8 cellular contexts compared by ENCODE assay signal in the genomic region with DNA sequence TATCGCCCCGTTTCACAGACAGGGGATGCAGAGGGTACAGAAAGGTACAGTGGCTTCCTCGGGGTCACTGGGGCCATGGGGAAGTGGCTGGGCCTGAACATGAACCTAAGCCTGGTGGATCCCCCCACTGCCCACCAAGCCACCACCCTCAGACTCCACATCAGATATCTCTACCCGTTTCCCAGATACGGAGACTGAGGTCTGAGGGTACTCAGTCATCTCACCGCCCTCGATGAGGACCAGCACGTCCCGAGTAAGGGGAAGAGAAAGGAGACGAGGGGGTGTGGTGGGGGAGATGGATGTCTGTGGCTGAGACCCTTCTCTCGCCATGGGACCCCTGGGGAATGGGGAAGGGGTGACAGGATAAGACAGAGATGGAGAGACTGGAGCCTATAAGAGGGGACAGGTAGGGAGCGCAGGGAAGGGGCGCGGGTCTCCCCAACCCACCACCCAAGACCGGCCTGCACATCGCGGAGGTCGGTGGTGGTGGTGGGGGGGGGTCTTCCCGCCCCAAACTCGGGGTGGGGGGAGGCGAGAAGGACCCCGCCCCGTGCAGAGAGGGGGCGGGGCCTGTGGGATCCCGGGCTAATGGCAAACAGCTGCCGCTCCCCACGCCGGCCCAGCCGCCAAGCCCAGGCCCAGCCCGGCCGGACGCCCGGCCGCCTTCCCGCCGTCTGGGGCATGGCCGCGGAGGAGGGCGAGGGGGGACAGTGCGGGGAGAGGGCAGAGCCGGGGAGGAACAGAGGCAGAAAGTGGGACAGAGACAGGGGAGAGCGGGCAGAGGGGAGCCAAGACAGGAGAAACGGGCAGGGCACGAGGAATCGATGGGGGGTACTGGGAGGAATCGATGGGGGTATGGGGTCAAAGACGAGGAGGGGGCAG. TPM values are rescaled to one million over a fixed set of nuclear protein-coding genes. Genes with fewer than 3 reads are reported as not detected.
A peak's percentile ranks its signal among the peaks of the same experiment; 100 is the strongest.
DNase-seq lines count a peak whose midpoint lies in the region; ATAC-seq and TF ChIP-seq lines count a peak whose summit lies in the region.

No MANE protein-coding gene starts in this region.

- H2AFZ ChIP-seq in OCI-LY7 (ENCODE audit: low read length) (no peak overlapping the region), mesenchymal stem cell (ENCODE audit: low read depth, low read length) (no peak overlapping the region)

- DNase-seq in GM12864 (ENCODE audit: low read depth) (no peak), OCI-LY7 (ENCODE audit: low spot score) (peak; percentile 53), ecto neural progenitor cell (ENCODE audit: low spot score) (peak; percentile 64), mesenchymal stem cell (peak; percentile 48), uterus (peak; percentile 60 to 67), midbrain (lab: John Stamatoyannopoulos, UW) (no peak)

- H3K27me3 ChIP-seq in mesenchymal stem cell (ENCODE audit: control insufficient read depth in 1 of 2, insufficient read depth in 1 of 2, low read length in 2 of 2): no peaks in the 10 kb centered on the region
- no peaks in the 10 kb centered on the region for H3K27me3 ChIP-seq in uterus

- peak overlapping the region; percentile 74 to 95 for H3K23ac ChIP-seq in mesenchymal stem cell (ENCODE audit: low read length in 2 of 2)

- H4K20me1 ChIP-seq in OCI-LY7 (ENCODE audit: insufficient read depth, low read length): no peaks in the 10 kb centered on the region

- WGBS in mesenchymal stem cell: 16% methylated on average over 37 of the region's 47 CpGs

- peak overlapping the region; percentile 94 to 99 for H3K18ac ChIP-seq in mesenchymal stem cell (ENCODE audit: low read depth in 1 of 2, low read length in 2 of 2)

- TF ChIP-seq POLR2A in uterus (IDR thresholded peaks at IDR 0.05): no peak

- peak overlapping the region; percentile 11 for H2BK120ac ChIP-seq in mesenchymal stem cell (ENCODE audit: low read depth, low read length)

- POLR2A ChIA-PET in OCI-LY7 (lab: Charles Lee): no interaction called here

- H2BK12ac ChIP-seq in mesenchymal stem cell (ENCODE audit: low read length in 2 of 2): peak overlapping the region; percentile 53 to 97

- peak overlapping the region in 1 of 2 experiments; percentile 99 for H3K14ac ChIP-seq in mesenchymal stem cell (ENCODE audit: low read length in 2 of 2)

- H3K4me2 ChIP-seq in OCI-LY7 (ENCODE audit: low read length) (peak overlapping the region; percentile 99), mesenchymal stem cell (ENCODE audit: low read length, poor library complexity, severe bottlenecking) (peak overlapping the region; percentile 77)

- peak overlapping the region; percentile 57 for H3K4me3 ChIP-seq in GM12864 (ENCODE audit: low read depth, low read length)
- H3K4me3 ChIP-seq in OCI-LY7 (ENCODE audit: low read depth, low read length, poor library complexity, severe bottlenecking): peak overlapping the region; percentile 97
- H3K4me3 ChIP-seq in mesenchymal stem cell (ENCODE audit: insufficient read depth in 1 of 2, low read depth in 1 of 2, low read length in 2 of 2): peak overlapping the region; percentile 92 to 96
- peak overlapping the region; percentile 51 to 94 for H3K4me3 ChIP-seq in uterus

- ATAC-seq in HG03039 (IDR thresholded peaks at IDR 0.05; ENCODE audit: unreplicated experiment): no peak
- no peak for ATAC-seq in GM18907 (IDR thresholded peaks at IDR 0.05; ENCODE audit: unreplicated experiment)

- H4K8ac ChIP-seq in mesenchymal stem cell (ENCODE audit: low read length): peak overlapping the region; percentile 73

- H3K9me3 ChIP-seq in OCI-LY7 (ENCODE audit: low read length) (no peaks in the 10 kb centered on the region), mesenchymal stem cell (ENCODE audit: control insufficient read depth, low read length) (no peaks in the 10 kb centered on the region), uterus (no peaks in the 10 kb centered on the region)

- intact Hi-C loops in OCI-LY7 (cut with micrococcal nuclease; ENCODE audit: unreplicated experiment): loop anchor here (2.0 to 10.0 kb wide), 3 partner anchors 42 to 542 kb away; a partner anchor contains a TSS
- intact Hi-C loops in uterus (cut with DNase I; ENCODE audit: low total_unique reads): loop anchor here (5.0 kb wide), 1 partner anchor 34 kb away; no protein-coding TSS in a partner anchor

- H3K4me1 ChIP-seq in OCI-LY7 (ENCODE audit: insufficient read depth, low read length, poor library complexity, severe bottlenecking) (peaks cover 62% of the 10 kb centered on the region), mesenchymal stem cell (ENCODE audit: control insufficient read depth, insufficient read depth, low read depth, low read length) (peaks cover 34% of the 10 kb centered on the region), uterus (peaks cover 8 to 18% of the 10 kb centered on the region in 2 donors)

- CTCF ChIA-PET in OCI-LY7 (lab: Charles Lee; ENCODE audit: unreplicated experiment): no interaction called here

- BruUV-seq in OCI-LY7 (replicated peaks; lab: Mats Ljungman, UMichigan): TSS peak; percentile 52

- H3K36me3 ChIP-seq in OCI-LY7 (ENCODE audit: insufficient read depth, low read length) (peaks cover 33% of the 10 kb centered on the region), mesenchymal stem cell (ENCODE audit: control insufficient read depth in 1 of 2, insufficient read depth in 2 of 2, low read depth in 1 of 2, low read length in 2 of 2) (peaks cover 47 to 54% of the 10 kb centered on the region in 2 experiments), uterus (no peaks in the 10 kb centered on the region)

- H3K9me2 ChIP-seq in OCI-LY7 (ENCODE audit: insufficient read depth, low read length): no peaks in the 10 kb centered on the region

- peak overlapping the region; percentile 75 for H2BK15ac ChIP-seq in mesenchymal stem cell (ENCODE audit: low read depth, poor library complexity, severe bottlenecking)

- peaks cover 6% of the 10 kb centered on the region for H3K79me1 ChIP-seq in mesenchymal stem cell (replicated peaks; ENCODE audit: low read length, poor library complexity, severe bottlenecking)

- TF ChIP-seq CTCF in GM12864 (IDR thresholded peaks at IDR 0.05; ENCODE audit: low read depth, low read length, missing control alignments): no peak
- no peak for TF ChIP-seq CTCF in OCI-LY7 (conservative IDR thresholded peaks at IDR 0.05; ENCODE audit: low read length)
- TF ChIP-seq CTCF in uterus (IDR thresholded peaks at IDR 0.05): no peak

- H3K79me2 ChIP-seq in OCI-LY7 (ENCODE audit: insufficient read depth, low read depth, low read length): peaks cover 31% of the 10 kb centered on the region

- H4K91ac ChIP-seq in mesenchymal stem cell (ENCODE audit: low read length): peak overlapping the region; percentile 90

- peak overlapping the region; percentile 49 to 98 for H3K4ac ChIP-seq in mesenchymal stem cell (ENCODE audit: low read depth in 1 of 2, low read length in 2 of 2)

- H3K9ac ChIP-seq in mesenchymal stem cell (ENCODE audit: low read length): peak overlapping the region; percentile 94

- peak overlapping the region; percentile 78 for H2AK5ac ChIP-seq in mesenchymal stem cell (ENCODE audit: low read length, severe bottlenecking)

- H3K27ac ChIP-seq in OCI-LY7 (ENCODE audit: low read depth, low read length, poor library complexity, severe bottlenecking) (peak overlapping the region; percentile 95), mesenchymal stem cell (ENCODE audit: low read length, poor library complexity, severe bottlenecking) (peak overlapping the region; percentile 78), uterus (peak overlapping the region; percentile 98 to 99)

- peak overlapping the region; percentile 57 for H2BK5ac ChIP-seq in mesenchymal stem cell (ENCODE audit: low read depth, low read length, poor library complexity, severe bottlenecking)

RNA-seq across cellular contexts. Expression of a gene that starts 0.7 kb away (rescaled TPM):
- 135 and 186 TPM in 2 replicates for total RNA-seq in OCI-LY7 (2014; rRNA removed; shearing (Covaris generic))
- total RNA-seq in OCI-LY7 (2022): 174 TPM in 2 replicates
- 197 TPM for polyA plus RNA-seq in mesenchymal stem cell (2013, experiment 1 of 2)
- 192 TPM for polyA plus RNA-seq in mesenchymal stem cell (2013, experiment 2 of 2)
- 100 to 1,000 TPM; 326 to 762 (median 535) TPM for total RNA-seq in uterus

RNA-seq across cellular contexts. Expression of a gene that starts 41.1 kb away (rescaled TPM):
- 184 and 220 TPM in 2 replicates for total RNA-seq in OCI-LY7 (2014; rRNA removed; shearing (Covaris generic))
- total RNA-seq in OCI-LY7 (2022): 132 and 133 TPM in 2 replicates
- polyA plus RNA-seq in mesenchymal stem cell (2013, experiment 1 of 2): 3.2 TPM
- 3.0 TPM for polyA plus RNA-seq in mesenchymal stem cell (2013, experiment 2 of 2)
- total RNA-seq in uterus: 10 to 100 TPM in 1 of 4 donors, 1 to 10 TPM in 3; 1.8 to 21.8 (median 2.6) TPM

RNA-seq across cellular contexts. Expression of a gene that starts 42.8 kb away (rescaled TPM):
- not detected in 2 replicates for total RNA-seq in OCI-LY7 (2014; rRNA removed; shearing (Covaris generic))
- total RNA-seq in OCI-LY7 (2022): 1.0 TPM in 1 of 2 replicates, not detected in the other
- 0.18 TPM for polyA plus RNA-seq in mesenchymal stem cell (2013, experiment 1 of 2)
- not detected for polyA plus RNA-seq in mesenchymal stem cell (2013, experiment 2 of 2)
- 1 to 10 TPM in 1 of 4 donors, not detected in 3; 3.0 TPM for total RNA-seq in uterus

Comparison
In these comparisons a context has a peak if more than half of its experiments do, and no peak if none do; other contexts are left out.
1. DNase-seq: peak in OCI-LY7 (single experiment), ecto neural progenitor cell (single experiment), mesenchymal stem cell (single experiment) and uterus (2 of 2); none in GM12864 (single experiment) and midbrain (single experiment).
2. RNA of a gene that starts 41.1 kb away (total RNA-seq): 132 to 220 TPM in OCI-LY7; 1.8 to 21.8 TPM in uterus; every median in the first group is over 4 times any median in the second.
3. Peak in every context shown above with its lines, with median percentiles within 50 percentile points of each other: H3K4me3 ChIP-seq and H3K27ac ChIP-seq.